35 cellular contexts compared by ENCODE assay signal in the genomic region with DNA sequence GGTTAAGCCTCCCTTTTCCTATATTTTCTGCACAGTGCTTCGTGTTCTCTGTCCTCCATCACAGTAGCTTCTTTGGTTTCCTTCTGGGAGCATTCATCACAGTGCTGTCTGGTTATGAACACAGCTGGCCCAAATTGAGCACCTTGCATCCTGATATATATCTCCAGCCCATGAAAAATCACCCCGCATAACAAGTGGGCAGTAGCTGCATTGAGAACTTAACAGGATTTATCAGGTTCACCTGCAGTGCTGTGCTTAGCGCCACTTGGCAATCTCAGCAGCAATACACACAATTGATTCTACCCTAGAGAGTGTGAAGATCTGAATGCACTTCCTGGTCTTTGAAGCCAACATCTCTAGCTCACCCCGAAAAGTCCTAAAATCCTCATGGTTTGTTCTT.
"Had no signal": no experiment of that assay in that cellular context is flagged by ENCODE, and none has a peak within 500 bp of the region (broad histone marks: within the 10 kb centered on the region; RNA-seq: fewer than 3 reads in every experiment).

No MANE protein-coding gene starts in this region.

- H3K27ac ChIP-seq: adrenal gland, body of pancreas, epithelial cell of prostate, esophagus squamous epithelium, gastroesophageal sphincter, WERI-Rb-1 had no signal

- H3K4me1 ChIP-seq: adrenal gland, body of pancreas, esophagus squamous epithelium, gastroesophageal sphincter had no signal

- DNase-seq: activated CD4-positive, alpha-beta T cell treated with anti-CD3 and anti-CD28 coated beads for 36 hours; activated CD4-positive, alpha-beta T cell treated with anti-CD3 and anti-CD28 coated beads, Interleukin-2, amount 10 ng/mL, durations not matched to agents 7 days and 5 days; activated CD4-positive, alpha-beta T cell treated with anti-CD3 and anti-CD28 coated beads, Interleukin-2, amount 50 U/mL, for 48 hours; activated CD4-positive, CD25-positive, alpha-beta regulatory T cell; activated CD4-positive, CD25-positive, alpha-beta regulatory T cell treated with anti-CD3 and anti-CD28 coated beads, Interleukin-2, amount 50 U/mL, for 72 hours; activated CD8-positive, alpha-beta memory T cell treated with anti-CD3 and anti-CD28 coated beads for 24 hours; activated CD8-positive, alpha-beta memory T cell treated with anti-CD3 and anti-CD28 coated beads, Interleukin-2, amount 50 U/mL, for 4 hours; activated CD8-positive, alpha-beta T cell treated with anti-CD3 and anti-CD28 coated beads for 36 hours; activated effector memory CD4-positive, alpha-beta T cell treated with anti-CD3 and anti-CD28 coated beads, Interleukin-2, amount 50 U/mL, for 16 hours; activated naive CD4-positive, alpha-beta T cell treated with anti-CD3 and anti-CD28 coated beads for 36 hours; activated naive CD8-positive, alpha-beta T cell treated with anti-CD3 and anti-CD28 coated beads for 36 hours; activated naive CD8-positive, alpha-beta T cell treated with anti-CD3 and anti-CD28 coated beads, Interleukin-2, amount 50 U/mL, for 24 hours; activated T-cell treated with anti-CD3 and anti-CD28 coated beads, Interleukin-2, amount 50 U/mL, for 1 hour; activated T-cell treated with anti-CD3 and anti-CD28 coated beads, Interleukin-2, amount 50 U/mL, for 48 hours; adrenal gland; amygdala; aorta; body of pancreas; caudate nucleus; cortex of kidney; dermis blood vessel endothelial cell; effector CD4-positive, alpha-beta T cell; effector memory CD8-positive, alpha-beta T cell; esophagus squamous epithelium; foreskin melanocyte; T-helper 1 cell; T-helper 17 cell; T1000; WERI-Rb-1 had no signal

- H3K27me3 ChIP-seq: adrenal gland, body of pancreas had no signal

- H3K36me3 ChIP-seq: adrenal gland, esophagus squamous epithelium, gastroesophageal sphincter, WERI-Rb-1 had no signal

- H3K9me3 ChIP-seq: adrenal gland, body of pancreas, esophagus squamous epithelium, gastroesophageal sphincter had no signal

- H3K4me3 ChIP-seq: adrenal gland, body of pancreas, esophagus squamous epithelium, gastroesophageal sphincter had no signal

- H3K4me1 Mint-ChIP-seq: activated CD4-positive, alpha-beta T cell treated with anti-CD3 and anti-CD28 coated beads for 36 hours; activated CD4-positive, alpha-beta T cell treated with anti-CD3 and anti-CD28 coated beads, Interleukin-2, amount 10 ng/mL, durations not matched to agents 7 days and 5 days; activated naive CD4-positive, alpha-beta T cell treated with anti-CD3 and anti-CD28 coated beads, Interleukin-2, amount 50 U/mL, for 24 hours; activated naive CD8-positive, alpha-beta T cell treated with anti-CD3 and anti-CD28 coated beads for 36 hours; activated naive CD8-positive, alpha-beta T cell treated with anti-CD3 and anti-CD28 coated beads, Interleukin-2, amount 50 U/mL, for 24 hours had no signal

- ATAC-seq: activated CD4-positive, alpha-beta T cell treated with anti-CD3 and anti-CD28 coated beads for 36 hours; activated CD8-positive, alpha-beta T cell treated with anti-CD3 and anti-CD28 coated beads for 36 hours; activated naive CD8-positive, alpha-beta T cell treated with anti-CD3 and anti-CD28 coated beads, Interleukin-2, amount 50 U/mL, for 24 hours; body of pancreas; effector memory CD8-positive, alpha-beta T cell; gastroesophageal sphincter; T-helper 17 cell had no signal

- H3K36me3 Mint-ChIP-seq: activated naive CD4-positive, alpha-beta T cell treated with anti-CD3 and anti-CD28 coated beads, Interleukin-2, amount 50 U/mL, for 24 hours; activated naive CD8-positive, alpha-beta T cell treated with anti-CD3 and anti-CD28 coated beads for 36 hours had no signal

- H3K4me3 Mint-ChIP-seq: activated CD4-positive, alpha-beta T cell treated with anti-CD3 and anti-CD28 coated beads for 36 hours; activated CD4-positive, alpha-beta T cell treated with anti-CD3 and anti-CD28 coated beads, Interleukin-2, amount 10 ng/mL, durations not matched to agents 7 days and 5 days; activated CD8-positive, alpha-beta T cell treated with anti-CD3 and anti-CD28 coated beads for 36 hours; activated naive CD4-positive, alpha-beta T cell treated with anti-CD3 and anti-CD28 coated beads for 36 hours; activated naive CD4-positive, alpha-beta T cell treated with anti-CD3 and anti-CD28 coated beads, Interleukin-2, amount 50 U/mL, for 24 hours; activated naive CD8-positive, alpha-beta T cell treated with anti-CD3 and anti-CD28 coated beads for 36 hours; activated naive CD8-positive, alpha-beta T cell treated with anti-CD3 and anti-CD28 coated beads, Interleukin-2, amount 50 U/mL, for 24 hours; activated T-helper 1 cell treated with anti-CD3 and anti-CD28 coated beads, Interleukin-12 subunit alpha, Interleukin-12 subunit beta, Interleukin-2, Interleukin-4 antibody, amounts not matched to agents 30 ng/mL and 10 ng/mL and 1 ng/mL, durations not matched to agents 14 hours and 24 hours and 36 hours; effector memory CD8-positive, alpha-beta T cell; T-helper 17 cell; T-helper 2 cell treated with Interferon-gamma antibody and Interleukin-4, amounts not matched to agents 5 μg/mL and 100 μg/mL, for 36 hours had no signal

- H3K27ac Mint-ChIP-seq: activated CD4-positive, alpha-beta T cell treated with anti-CD3 and anti-CD28 coated beads for 36 hours; activated CD4-positive, alpha-beta T cell treated with anti-CD3 and anti-CD28 coated beads, Interleukin-2, amount 10 ng/mL, durations not matched to agents 7 days and 5 days; activated CD8-positive, alpha-beta T cell treated with anti-CD3 and anti-CD28 coated beads for 36 hours; activated naive CD4-positive, alpha-beta T cell treated with anti-CD3 and anti-CD28 coated beads for 36 hours; activated naive CD4-positive, alpha-beta T cell treated with anti-CD3 and anti-CD28 coated beads, Interleukin-2, amount 50 U/mL, for 24 hours; activated naive CD8-positive, alpha-beta T cell treated with anti-CD3 and anti-CD28 coated beads for 36 hours; activated naive CD8-positive, alpha-beta T cell treated with anti-CD3 and anti-CD28 coated beads, Interleukin-2, amount 50 U/mL, for 24 hours; activated T-helper 1 cell treated with anti-CD3 and anti-CD28 coated beads, Interleukin-12 subunit alpha, Interleukin-12 subunit beta, Interleukin-2, Interleukin-4 antibody, amounts not matched to agents 30 ng/mL and 10 ng/mL and 1 ng/mL, durations not matched to agents 14 hours and 24 hours and 36 hours; activated T-helper 2 cell treated with anti-CD3 and anti-CD28 coated beads, Interferon-gamma antibody, Interleukin-2, Interleukin-4, amounts not matched to agents 10 μg/mL and 5 μg/mL and 100 μg/mL, durations not matched to agents 14 hours and 24 hours and 36 hours; effector memory CD8-positive, alpha-beta T cell; T-helper 17 cell; T-helper 2 cell treated with Interferon-gamma antibody and Interleukin-4, amounts not matched to agents 5 μg/mL and 100 μg/mL, for 36 hours had no signal

- H3K27me3 Mint-ChIP-seq: activated CD4-positive, alpha-beta T cell treated with anti-CD3 and anti-CD28 coated beads, Interleukin-2, amount 10 ng/mL, durations not matched to agents 7 days and 5 days; activated naive CD8-positive, alpha-beta T cell treated with anti-CD3 and anti-CD28 coated beads for 36 hours had no signal

- H3K9me3 Mint-ChIP-seq: activated CD4-positive, alpha-beta T cell treated with anti-CD3 and anti-CD28 coated beads, Interleukin-2, amount 10 ng/mL, durations not matched to agents 7 days and 5 days; activated CD8-positive, alpha-beta T cell treated with anti-CD3 and anti-CD28 coated beads for 36 hours; activated naive CD4-positive, alpha-beta T cell treated with anti-CD3 and anti-CD28 coated beads for 36 hours; activated naive CD4-positive, alpha-beta T cell treated with anti-CD3 and anti-CD28 coated beads, Interleukin-2, amount 50 U/mL, for 24 hours; activated naive CD8-positive, alpha-beta T cell treated with anti-CD3 and anti-CD28 coated beads for 36 hours; activated naive CD8-positive, alpha-beta T cell treated with anti-CD3 and anti-CD28 coated beads, Interleukin-2, amount 50 U/mL, for 24 hours; activated T-helper 1 cell treated with anti-CD3 and anti-CD28 coated beads, Interleukin-12 subunit alpha, Interleukin-12 subunit beta, Interleukin-2, Interleukin-4 antibody, amounts not matched to agents 30 ng/mL and 10 ng/mL and 1 ng/mL, durations not matched to agents 14 hours and 24 hours and 36 hours; activated T-helper 2 cell treated with anti-CD3 and anti-CD28 coated beads, Interferon-gamma antibody, Interleukin-2, Interleukin-4, amounts not matched to agents 10 μg/mL and 5 μg/mL and 100 μg/mL, durations not matched to agents 14 hours and 24 hours and 36 hours; effector memory CD8-positive, alpha-beta T cell; T-helper 2 cell treated with Interferon-gamma antibody and Interleukin-4, amounts not matched to agents 5 μg/mL and 100 μg/mL, for 36 hours had no signal
